14 cellular contexts compared by ENCODE assay signal in genomic region chr4:168135860-168136259, GRCh38. TPM values are rescaled to one million over a fixed set of nuclear protein-coding genes. Genes with fewer than 3 reads are reported as not detected.
"Had no signal": no experiment of that assay in that cellular context is flagged by ENCODE, and none has a peak within 500 bp of the region (broad histone marks: within the 10 kb centered on the region; RNA-seq: fewer than 3 reads in every experiment).

No MANE protein-coding gene starts in this region.

RNA-seq across cellular contexts. Expression of gene ANXA10, which starts 43.5 kb away (rescaled TPM):
- total RNA-seq: activated B cell treated with CpG ODN at 0.5 μM for 24 hours; activated CD4-positive, alpha-beta memory T cell treated with anti-CD3 and anti-CD28 coated beads for 36 hours; activated CD4-positive, alpha-beta memory T cell treated with anti-CD3 and anti-CD28 coated beads, Interleukin-2, amount 10 ng/mL, durations not matched to agents 7 days and 5 days; activated CD4-positive, alpha-beta T cell treated with anti-CD3 and anti-CD28 coated beads for 36 hours; activated CD4-positive, alpha-beta T cell treated with anti-CD3 and anti-CD28 coated beads, Interleukin-2, amount 10 ng/mL, durations not matched to agents 24 days and 14 days; activated CD4-positive, alpha-beta T cell treated with anti-CD3 and anti-CD28 coated beads, Interleukin-2, amount 10 ng/mL, durations not matched to agents 7 days and 5 days; activated CD8-positive, alpha-beta memory T cell treated with anti-CD3 and anti-CD28 coated beads for 36 hours; activated CD8-positive, alpha-beta memory T cell treated with anti-CD3 and anti-CD28 coated beads, Interleukin-2, amount 10 ng/mL, durations not matched to agents 7 days and 5 days; activated CD8-positive, alpha-beta T cell treated with anti-CD3 and anti-CD28 coated beads for 36 hours; activated CD8-positive, alpha-beta T cell treated with anti-CD3 and anti-CD28 coated beads, Interleukin-2, amount 10 ng/mL, durations not matched to agents 7 days and 5 days; T-helper 1 cell treated with Interleukin-12 subunit alpha and Interleukin-12 subunit beta and Interleukin-4 antibody, amounts not matched to agents 30 ng/mL and 1 ng/mL, for 36 hours; T-helper 17 cell; T-helper 2 cell treated with Interferon-gamma antibody and Interleukin-4, amounts not matched to agents 100 ng/mL and 5 ng/mL, for 36 hours; WTC11 had no signal
